Comparison of ENCODE assay signal across 8 cellular contexts in genomic region chr4:147617173-147617840, GRCh38. TPM values are rescaled to one million over a fixed set of nuclear protein-coding genes. Genes with fewer than 3 reads are reported as not detected.
DNase-seq lines count a peak whose midpoint lies in the region; ATAC-seq and TF ChIP-seq lines count a peak whose summit lies in the region.

Gene TMEM184C, plus strand, starts transcription at chr4:147617397. Its CDS starts 560 bp downstream, at chr4:147617957.

- H4K20me1 ChIP-seq in PC-9 (ENCODE audit: insufficient read depth): no peaks in the 10 kb centered on the region

- no peaks in the 10 kb centered on the region for H3K9me3 ChIP-seq in PC-9 (ENCODE audit: insufficient read depth, low read depth)

- H3K79me2 ChIP-seq in PC-9 (ENCODE audit: low read depth): peaks cover 30% of the 10 kb centered on the region

- H3K4me2 ChIP-seq in PC-9: peak within 1 kb of the TSS; percentile 97

- CTCF ChIA-PET in PC-9 (lab: Charles Lee): interaction anchor here (0.5 to 2.4 kb wide), 6 partner anchors 20 to 250 kb away, joined by 3 to 9 read pairs (median 3); no protein-coding TSS in a partner anchor

- H3K27ac ChIP-seq in PC-9: peak within 1 kb of the TSS; percentile 44

- POLR2A ChIA-PET in PC-9 (lab: Charles Lee; ENCODE audit: unreplicated experiment): interaction anchor here (0.5 to 1.3 kb wide), 6 partner anchors 8 to 256 kb away, joined by 3 to 20 read pairs (median 5); no protein-coding TSS in a partner anchor

- H3K36me3 ChIP-seq in PC-9 (ENCODE audit: low read depth): no peaks in the 10 kb centered on the region

- TSS peak; percentile 79 for BruUV-seq in PC-9 (replicated peaks; lab: Mats Ljungman, UMichigan)

- H3K4me3 ChIP-seq in Jurkat, Clone E6-1 (ENCODE audit: low read length): peak within 1 kb of the TSS; percentile 90
- H3K4me3 ChIP-seq in PC-9: peak within 1 kb of the TSS; percentile 84
- H3K4me3 ChIP-seq in epithelial cell of proximal tubule (ENCODE audit: low read depth, low read length): peak within 1 kb of the TSS; percentile 83

- H3K9me2 ChIP-seq in PC-9 (ENCODE audit: insufficient read depth): no peaks in the 10 kb centered on the region

- ATAC-seq in GM21619 (IDR thresholded peaks at IDR 0.05; ENCODE audit: unreplicated experiment): peak; percentile 100

- DNase-seq in DMS153 (lab: John Stamatoyannopoulos, UW) (peak; percentile 92), PC-9 (peak; percentile 86 to 97), epithelial cell of proximal tubule (ENCODE audit: low read depth) (peak; percentile 69), mucosa of gallbladder (ENCODE audit: low spot score) (peak; percentile 98)
- DNase-seq in Jurkat, Clone E6-1 (ENCODE audit: low read depth, low spot score): peak; percentile 94
- DNase-seq in activated T-cell treated with anti-CD3 and anti-CD28 coated beads, Interleukin-2, amount 50 U/mL, for 1 hour: peak; percentile 99
- peak; percentile 95 to 99 for DNase-seq in stimulated activated CD8-positive, alpha-beta memory T cell treated with anti-CD3 and anti-CD28 coated beads, Interleukin-4, amount 100 ng/mL, for 4 hours (ENCODE audit: low read depth in 2 of 2, low spot score in 1 of 2)

- H3K27me3 ChIP-seq in PC-9 (ENCODE audit: insufficient read depth, low read depth): no peaks in the 10 kb centered on the region

- H3K4me1 ChIP-seq in PC-9 (replicated peaks; ENCODE audit: insufficient read depth): no peaks in the 10 kb centered on the region; the same call in 1 of the 2 replicates

- TF ChIP-seq CTCF in PC-9 (conservative IDR thresholded peaks at IDR 0.05): no peak
- no peak for TF ChIP-seq CTCF in epithelial cell of proximal tubule (conservative IDR thresholded peaks at IDR 0.05; ENCODE audit: low read depth, low read length)

- H3F3A ChIP-seq in PC-9 (ENCODE audit: insufficient read depth, low read depth): no peaks in the 10 kb centered on the region

- intact Hi-C loops in PC-9 (cut with micrococcal nuclease; ENCODE audit: unreplicated experiment): loop anchor here (1.0 to 5.0 kb wide), 3 partner anchors 20 to 1885 kb away; partner anchors contain the start of gene PRMT9

- H2AFZ ChIP-seq in PC-9: peak within 1 kb of the TSS; percentile 79

RNA-seq across cellular contexts. Expression of gene TMEM184C, which starts in this region (rescaled TPM):
- 12.6 TPM for polyA plus RNA-seq in Jurkat, Clone E6-1 (2012; ENCODE audit: insufficient read depth, insufficient read length)
- 29.1 and 40.4 TPM in 2 replicates for total RNA-seq in PC-9 (2021)
- total RNA-seq in epithelial cell of proximal tubule: 21.3 and 21.7 TPM in 2 replicates
- 45.5 TPM for total RNA-seq in mucosa of gallbladder

Comparison
In these comparisons a context has a peak if more than half of its experiments do, and no peak if none do; other contexts are left out.
1. Peak in every context shown above with its lines: DNase-seq, ATAC-seq, H3K4me3 ChIP-seq and H3K27ac ChIP-seq.